In genomic region chr10:78650122-78650521, GRCh38 we compare ENCODE assay signal across 2 cellular contexts.
TF ChIP-seq lines count a peak whose summit lies in the region.

No MANE protein-coding gene starts in this region.

TF ChIP-seq in SK-N-SH treated with all-trans-retinoic acid at 6 μM for 48 hours, 23 proteins besides CTCF, POLR2A, EP300 and RAD21 (continued from another document):
- TF ChIP-seq CSRNP3 (CRISPR knock-in tag; IDR thresholded peaks at IDR 0.05) (no peak), PATZ1 (CRISPR knock-in tag; IDR thresholded peaks at IDR 0.05; ENCODE audit: borderline replicate concordance) (no peak)

TF ChIP-seq in SK-N-SH, 30 proteins besides CTCF, POLR2A, EP300 and RAD21 (continued from another document):
- TF ChIP-seq, protein P1, sequence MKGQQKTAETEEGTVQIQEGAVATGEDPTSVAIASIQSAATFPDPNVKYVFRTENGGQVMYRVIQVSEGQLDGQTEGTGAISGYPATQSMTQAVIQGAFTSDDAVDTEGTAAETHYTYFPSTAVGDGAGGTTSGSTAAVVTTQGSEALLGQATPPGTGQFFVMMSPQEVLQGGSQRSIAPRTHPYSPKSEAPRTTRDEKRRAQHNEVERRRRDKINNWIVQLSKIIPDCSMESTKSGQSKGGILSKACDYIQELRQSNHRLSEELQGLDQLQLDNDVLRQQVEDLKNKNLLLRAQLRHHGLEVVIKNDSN (IDR thresholded peaks at IDR 0.05; ENCODE audit: borderline replicate concordance, low read depth), result no peak
- TF ChIP-seq NFIC (IDR thresholded peaks at IDR 0.05; ENCODE audit: borderline replicate concordance) (no peak), RFX5 (IDR thresholded peaks at IDR 0.05; ENCODE audit: low read length) (no peak), MAX (IDR thresholded peaks at IDR 0.05; ENCODE audit: low read depth) (no peak), RCOR1 (IDR thresholded peaks at IDR 0.05; ENCODE audit: low read length) (no peak), FOXM1 (IDR thresholded peaks at IDR 0.05; ENCODE audit: low read depth) (no peak), TAF1 (IDR thresholded peaks at IDR 0.05; ENCODE audit: borderline replicate concordance, low read depth, low read length) (no peak), EZH2phosphoT487 (IDR thresholded peaks at IDR 0.05; ENCODE audit: borderline replicate concordance, low read depth) (no peak)
